43 cellular contexts compared by ENCODE assay signal in the genomic region with DNA sequence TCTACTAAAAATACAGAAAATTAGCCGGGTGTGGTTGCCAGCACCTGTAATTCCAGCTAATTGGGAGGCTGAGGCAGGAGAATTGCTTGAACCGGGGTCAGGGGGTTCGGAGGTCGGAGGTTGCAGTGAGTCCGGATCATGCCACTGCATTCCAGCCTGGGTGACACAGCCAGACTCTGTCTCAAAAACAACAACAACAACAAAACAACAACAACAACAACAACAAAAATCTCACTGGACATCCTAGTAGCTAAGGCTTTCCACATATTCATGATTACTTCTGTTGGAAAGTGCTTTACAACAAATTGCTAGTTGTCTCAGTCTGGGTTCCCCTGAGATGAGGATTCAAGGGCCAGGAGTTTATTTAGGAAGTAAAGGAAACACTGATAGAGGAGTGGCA. TPM values are rescaled to one million over a fixed set of nuclear protein-coding genes. Genes with fewer than 3 reads are reported as not detected.
"Had no signal": no experiment of that assay in that cellular context is flagged by ENCODE, and none has a peak within 500 bp of the region (broad histone marks: within the 10 kb centered on the region; RNA-seq: fewer than 3 reads in every experiment).

No MANE protein-coding gene starts in this region.

- H3K4me3 Mint-ChIP-seq: activated naive CD4-positive, alpha-beta T cell treated with anti-CD3 and anti-CD28 coated beads for 36 hours; activated naive CD4-positive, alpha-beta T cell treated with anti-CD3 and anti-CD28 coated beads, Interleukin-2, amount 10 ng/mL, durations not matched to agents 7 days and 5 days; activated naive CD4-positive, alpha-beta T cell treated with anti-CD3 and anti-CD28 coated beads, Interleukin-2, amount 50 U/mL, for 24 hours; activated naive CD8-positive, alpha-beta T cell; activated naive CD8-positive, alpha-beta T cell treated with anti-CD3 and anti-CD28 coated beads for 36 hours; activated naive CD8-positive, alpha-beta T cell treated with anti-CD3 and anti-CD28 coated beads, Interleukin-2, amount 10 ng/mL, durations not matched to agents 7 days and 5 days; activated naive CD8-positive, alpha-beta T cell treated with anti-CD3 and anti-CD28 coated beads, Interleukin-2, amount 50 U/mL, for 24 hours; activated T-cell treated with anti-CD3 and anti-CD28 coated beads, Interleukin-2, amount 50 U/mL, for 24 hours; activated T-cell treated with anti-CD3 and anti-CD28 coated beads, Interleukin-2, amount 50 U/mL, for 4 hours; activated T-cell treated with anti-CD3 and anti-CD28 coated beads, Interleukin-2, amount 50 U/mL, for 72 hours; activated T-helper 1 cell treated with anti-CD3 and anti-CD28 coated beads, Interleukin-12 subunit alpha, Interleukin-12 subunit beta, Interleukin-2, Interleukin-4 antibody, amounts not matched to agents 30 ng/mL and 10 ng/mL and 1 ng/mL, durations not matched to agents 14 hours and 24 hours and 36 hours; activated T-helper 17 cell treated with anti-CD3 and anti-CD28 coated beads, Interleukin-2, amount 50 U/mL, for 72 hours; brain; central memory CD8-positive, alpha-beta T cell had no signal

- H3K4me1 Mint-ChIP-seq: activated naive CD4-positive, alpha-beta T cell treated with anti-CD3 and anti-CD28 coated beads, Interleukin-2, amount 10 ng/mL, durations not matched to agents 7 days and 5 days; activated naive CD4-positive, alpha-beta T cell treated with anti-CD3 and anti-CD28 coated beads, Interleukin-2, amount 50 U/mL, for 24 hours; activated naive CD8-positive, alpha-beta T cell treated with anti-CD3 and anti-CD28 coated beads for 36 hours; activated naive CD8-positive, alpha-beta T cell treated with anti-CD3 and anti-CD28 coated beads, Interleukin-2, amount 10 ng/mL, durations not matched to agents 7 days and 5 days; activated naive CD8-positive, alpha-beta T cell treated with anti-CD3 and anti-CD28 coated beads, Interleukin-2, amount 50 U/mL, for 24 hours; activated T-helper 17 cell treated with anti-CD3 and anti-CD28 coated beads, Interleukin-2, amount 50 U/mL, for 72 hours; brain; central memory CD8-positive, alpha-beta T cell had no signal

- H3K36me3 Mint-ChIP-seq: activated naive CD4-positive, alpha-beta T cell treated with anti-CD3 and anti-CD28 coated beads, Interleukin-2, amount 10 ng/mL, durations not matched to agents 7 days and 5 days; activated naive CD8-positive, alpha-beta T cell; activated naive CD8-positive, alpha-beta T cell treated with anti-CD3 and anti-CD28 coated beads for 36 hours; activated naive CD8-positive, alpha-beta T cell treated with anti-CD3 and anti-CD28 coated beads, Interleukin-2, amount 10 ng/mL, durations not matched to agents 7 days and 5 days; brain had no signal

- H3K27me3 ChIP-seq: adrenal gland, ascending aorta, body of pancreas, brain microvascular endothelial cell, breast epithelium, cardiac muscle cell had no signal

- H3K9me3 Mint-ChIP-seq: activated naive CD4-positive, alpha-beta T cell treated with anti-CD3 and anti-CD28 coated beads, Interleukin-2, amount 50 U/mL, for 24 hours; activated naive CD8-positive, alpha-beta T cell treated with anti-CD3 and anti-CD28 coated beads, Interleukin-2, amount 10 ng/mL, durations not matched to agents 7 days and 5 days had no signal

- H3K9me3 ChIP-seq: adrenal gland, ascending aorta had no signal

- H3K27ac Mint-ChIP-seq: activated naive CD4-positive, alpha-beta T cell treated with anti-CD3 and anti-CD28 coated beads for 36 hours; activated naive CD4-positive, alpha-beta T cell treated with anti-CD3 and anti-CD28 coated beads, Interleukin-2, amount 10 ng/mL, durations not matched to agents 7 days and 5 days; activated naive CD4-positive, alpha-beta T cell treated with anti-CD3 and anti-CD28 coated beads, Interleukin-2, amount 50 U/mL, for 24 hours; activated naive CD4-positive, alpha-beta T cell treated with anti-CD3 and anti-CD28 coated beads, Interleukin-2, amount 50 U/mL, for 72 hours; activated naive CD8-positive, alpha-beta T cell; activated naive CD8-positive, alpha-beta T cell treated with anti-CD3 and anti-CD28 coated beads for 36 hours; activated naive CD8-positive, alpha-beta T cell treated with anti-CD3 and anti-CD28 coated beads, Interleukin-2, amount 10 ng/mL, durations not matched to agents 7 days and 5 days; activated naive CD8-positive, alpha-beta T cell treated with anti-CD3 and anti-CD28 coated beads, Interleukin-2, amount 50 U/mL, for 24 hours; activated T-cell treated with anti-CD3 and anti-CD28 coated beads, Interleukin-2, amount 50 U/mL, for 24 hours; activated T-cell treated with anti-CD3 and anti-CD28 coated beads, Interleukin-2, amount 50 U/mL, for 72 hours; activated T-helper 1 cell treated with anti-CD3 and anti-CD28 coated beads, Interleukin-12 subunit alpha, Interleukin-12 subunit beta, Interleukin-2, Interleukin-4 antibody, amounts not matched to agents 30 ng/mL and 10 ng/mL and 1 ng/mL, durations not matched to agents 14 hours and 24 hours and 36 hours; activated T-helper 17 cell treated with anti-CD3 and anti-CD28 coated beads, Interleukin-2, amount 50 U/mL, for 72 hours; activated T-helper 2 cell treated with anti-CD3 and anti-CD28 coated beads, Interferon-gamma antibody, Interleukin-2, Interleukin-4, amounts not matched to agents 10 μg/mL and 5 μg/mL and 100 μg/mL, durations not matched to agents 14 hours and 24 hours and 36 hours; brain had no signal

- H3K4me1 ChIP-seq: adrenal gland, ascending aorta, body of pancreas, breast epithelium had no signal

- FAIRE-seq: astrocyte had no signal

- H3K27ac ChIP-seq: adrenal gland, ascending aorta, body of pancreas, brain microvascular endothelial cell, breast epithelium, cardiac muscle cell had no signal

- ATAC-seq: activated naive CD4-positive, alpha-beta T cell treated with anti-CD3 and anti-CD28 coated beads, Interleukin-2, amount 50 U/mL, for 72 hours; activated naive CD8-positive, alpha-beta T cell treated with anti-CD3 and anti-CD28 coated beads, Interleukin-2, amount 50 U/mL, for 24 hours; activated T-cell treated with anti-CD3 and anti-CD28 coated beads, Interleukin-2, amount 50 U/mL, for 4 hours; activated T-cell treated with anti-CD3 and anti-CD28 coated beads, Interleukin-2, amount 50 U/mL, for 72 hours; activated T-helper 17 cell treated with anti-CD3 and anti-CD28 coated beads, Interleukin-2, amount 50 U/mL, for 72 hours; body of pancreas had no signal

- H3K36me3 ChIP-seq: adrenal gland, ascending aorta, brain microvascular endothelial cell, breast epithelium, cardiac muscle cell had no signal

- H3K27me3 Mint-ChIP-seq: activated naive CD8-positive, alpha-beta T cell treated with anti-CD3 and anti-CD28 coated beads, Interleukin-2, amount 10 ng/mL, durations not matched to agents 7 days and 5 days had no signal

- H3K4me3 ChIP-seq: adrenal gland, ascending aorta, body of pancreas, breast epithelium, cardiac muscle cell had no signal

- DNase-seq: activated effector memory CD4-positive, alpha-beta T cell treated with anti-CD3 and anti-CD28 coated beads, Interleukin-2, amount 50 U/mL, for 16 hours; activated effector memory CD4-positive, alpha-beta T cell treated with Interleukin-2 at 50 U/mL for 16 hours; activated gamma-delta T cell; activated gamma-delta T cell treated with Interleukin-2 at 50 U/mL for 16 hours; activated naive CD4-positive, alpha-beta T cell; activated naive CD4-positive, alpha-beta T cell treated with anti-CD3 and anti-CD28 coated beads for 36 hours; activated naive CD4-positive, alpha-beta T cell treated with anti-CD3 and anti-CD28 coated beads, Interleukin-2, amount 10 ng/mL, durations not matched to agents 7 days and 5 days; activated naive CD4-positive, alpha-beta T cell treated with anti-CD3 and anti-CD28 coated beads, Interleukin-2, amount 50 U/mL, for 16 hours; activated naive CD4-positive, alpha-beta T cell treated with Interleukin-2 at 50 U/mL for 16 hours; activated naive CD8-positive, alpha-beta T cell treated with anti-CD3 and anti-CD28 coated beads for 36 hours; activated naive CD8-positive, alpha-beta T cell treated with anti-CD3 and anti-CD28 coated beads, Interleukin-2, amount 10 ng/mL, durations not matched to agents 7 days and 5 days; activated naive CD8-positive, alpha-beta T cell treated with anti-CD3 and anti-CD28 coated beads, Interleukin-2, amount 50 U/mL, for 24 hours; activated T-cell treated with anti-CD3 and anti-CD28 coated beads, Interleukin-2, amount 50 U/mL, for 1 hour; activated T-cell treated with anti-CD3 and anti-CD28 coated beads, Interleukin-2, amount 50 U/mL, for 24 hours; activated T-cell treated with anti-CD3 and anti-CD28 coated beads, Interleukin-2, amount 50 U/mL, for 4 hours; activated T-cell treated with anti-CD3 and anti-CD28 coated beads, Interleukin-2, amount 50 U/mL, for 48 hours; activated T-cell treated with anti-CD3 and anti-CD28 coated beads, Interleukin-2, amount 50 U/mL, for 72 hours; adrenal gland; amniotic stem cell; amygdala; anterior cingulate cortex; body of pancreas; brain microvascular endothelial cell; caudate nucleus; central memory CD4-positive, alpha-beta T cell; cerebellar nuclear complex had no signal

RNA-seq across cellular contexts. Expression of gene MROH2A, which starts 4.3 kb away (rescaled TPM):
- total RNA-seq: activated naive CD4-positive, alpha-beta T cell treated with anti-CD3 and anti-CD28 coated beads for 36 hours; activated naive CD4-positive, alpha-beta T cell treated with anti-CD3 and anti-CD28 coated beads, Interleukin-2, amount 50 U/mL, for 72 hours; activated naive CD8-positive, alpha-beta T cell treated with anti-CD3 and anti-CD28 coated beads for 36 hours; activated naive CD8-positive, alpha-beta T cell treated with anti-CD3 and anti-CD28 coated beads, Interleukin-2, amount 10 ng/mL, durations not matched to agents 7 days and 5 days; activated T-cell treated with anti-CD3 and anti-CD28 coated beads, Interleukin-2, amount 50 U/mL, for 4 hours; activated T-cell treated with anti-CD3 and anti-CD28 coated beads, Interleukin-2, amount 50 U/mL, for 72 hours; activated T-helper 1 cell treated with anti-CD3 and anti-CD28 coated beads, Interleukin-12 subunit alpha, Interleukin-12 subunit beta, Interleukin-2, Interleukin-4 antibody, amounts not matched to agents 30 ng/mL and 10 ng/mL and 1 ng/mL, durations not matched to agents 14 hours and 24 hours and 36 hours; activated T-helper 17 cell treated with anti-CD3 and anti-CD28 coated beads, Interleukin-2, amount 50 U/mL, for 72 hours; activated T-helper 2 cell treated with anti-CD3 and anti-CD28 coated beads, Interferon-gamma antibody, Interleukin-2, Interleukin-4, amounts not matched to agents 10 μg/mL and 5 μg/mL and 100 μg/mL, durations not matched to agents 14 hours and 24 hours and 36 hours; adrenal gland; aorta; ascending aorta; astrocyte; body of pancreas; breast epithelium; cardiac septum; cerebellum; chondrocyte had no signal
- polyA plus RNA-seq: aorta, cardiac muscle cell had no signal

RNA-seq across cellular contexts. Expression of gene UGT1A1, which starts 13.8 kb away (rescaled TPM):
- total RNA-seq: activated naive CD4-positive, alpha-beta T cell treated with anti-CD3 and anti-CD28 coated beads for 36 hours; activated naive CD4-positive, alpha-beta T cell treated with anti-CD3 and anti-CD28 coated beads, Interleukin-2, amount 50 U/mL, for 72 hours; activated naive CD8-positive, alpha-beta T cell treated with anti-CD3 and anti-CD28 coated beads for 36 hours; activated naive CD8-positive, alpha-beta T cell treated with anti-CD3 and anti-CD28 coated beads, Interleukin-2, amount 10 ng/mL, durations not matched to agents 7 days and 5 days; activated T-cell treated with anti-CD3 and anti-CD28 coated beads, Interleukin-2, amount 50 U/mL, for 4 hours; activated T-cell treated with anti-CD3 and anti-CD28 coated beads, Interleukin-2, amount 50 U/mL, for 72 hours; activated T-helper 1 cell treated with anti-CD3 and anti-CD28 coated beads, Interleukin-12 subunit alpha, Interleukin-12 subunit beta, Interleukin-2, Interleukin-4 antibody, amounts not matched to agents 30 ng/mL and 10 ng/mL and 1 ng/mL, durations not matched to agents 14 hours and 24 hours and 36 hours; activated T-helper 17 cell treated with anti-CD3 and anti-CD28 coated beads, Interleukin-2, amount 50 U/mL, for 72 hours; activated T-helper 2 cell treated with anti-CD3 and anti-CD28 coated beads, Interferon-gamma antibody, Interleukin-2, Interleukin-4, amounts not matched to agents 10 μg/mL and 5 μg/mL and 100 μg/mL, durations not matched to agents 14 hours and 24 hours and 36 hours; aorta; ascending aorta; astrocyte; body of pancreas; breast epithelium; cardiac muscle cell; cardiac septum; cerebellum; chondrocyte had no signal
- polyA plus RNA-seq: cardiac muscle cell had no signal

RNA-seq across cellular contexts. Expression of gene UGT1A3, which starts 45.0 kb away (rescaled TPM):
- total RNA-seq: activated naive CD4-positive, alpha-beta T cell treated with anti-CD3 and anti-CD28 coated beads for 36 hours; activated naive CD4-positive, alpha-beta T cell treated with anti-CD3 and anti-CD28 coated beads, Interleukin-2, amount 50 U/mL, for 72 hours; activated naive CD8-positive, alpha-beta T cell treated with anti-CD3 and anti-CD28 coated beads for 36 hours; activated naive CD8-positive, alpha-beta T cell treated with anti-CD3 and anti-CD28 coated beads, Interleukin-2, amount 10 ng/mL, durations not matched to agents 7 days and 5 days; activated T-cell treated with anti-CD3 and anti-CD28 coated beads, Interleukin-2, amount 50 U/mL, for 4 hours; activated T-cell treated with anti-CD3 and anti-CD28 coated beads, Interleukin-2, amount 50 U/mL, for 72 hours; activated T-helper 1 cell treated with anti-CD3 and anti-CD28 coated beads, Interleukin-12 subunit alpha, Interleukin-12 subunit beta, Interleukin-2, Interleukin-4 antibody, amounts not matched to agents 30 ng/mL and 10 ng/mL and 1 ng/mL, durations not matched to agents 14 hours and 24 hours and 36 hours; activated T-helper 17 cell treated with anti-CD3 and anti-CD28 coated beads, Interleukin-2, amount 50 U/mL, for 72 hours; activated T-helper 2 cell treated with anti-CD3 and anti-CD28 coated beads, Interferon-gamma antibody, Interleukin-2, Interleukin-4, amounts not matched to agents 10 μg/mL and 5 μg/mL and 100 μg/mL, durations not matched to agents 14 hours and 24 hours and 36 hours; adrenal gland; aorta; ascending aorta; astrocyte; body of pancreas; cardiac muscle cell; cardiac septum; cerebellum; chondrocyte had no signal
- polyA plus RNA-seq: adipose tissue, adrenal gland, aorta, cardiac muscle cell had no signal

RNA-seq across cellular contexts. Expression of gene UGT1A4, which starts 55.3 kb away (rescaled TPM):
- total RNA-seq: activated naive CD4-positive, alpha-beta T cell treated with anti-CD3 and anti-CD28 coated beads for 36 hours; activated naive CD4-positive, alpha-beta T cell treated with anti-CD3 and anti-CD28 coated beads, Interleukin-2, amount 50 U/mL, for 72 hours; activated naive CD8-positive, alpha-beta T cell treated with anti-CD3 and anti-CD28 coated beads for 36 hours; activated naive CD8-positive, alpha-beta T cell treated with anti-CD3 and anti-CD28 coated beads, Interleukin-2, amount 10 ng/mL, durations not matched to agents 7 days and 5 days; activated T-cell treated with anti-CD3 and anti-CD28 coated beads, Interleukin-2, amount 50 U/mL, for 4 hours; activated T-cell treated with anti-CD3 and anti-CD28 coated beads, Interleukin-2, amount 50 U/mL, for 72 hours; activated T-helper 1 cell treated with anti-CD3 and anti-CD28 coated beads, Interleukin-12 subunit alpha, Interleukin-12 subunit beta, Interleukin-2, Interleukin-4 antibody, amounts not matched to agents 30 ng/mL and 10 ng/mL and 1 ng/mL, durations not matched to agents 14 hours and 24 hours and 36 hours; activated T-helper 17 cell treated with anti-CD3 and anti-CD28 coated beads, Interleukin-2, amount 50 U/mL, for 72 hours; activated T-helper 2 cell treated with anti-CD3 and anti-CD28 coated beads, Interferon-gamma antibody, Interleukin-2, Interleukin-4, amounts not matched to agents 10 μg/mL and 5 μg/mL and 100 μg/mL, durations not matched to agents 14 hours and 24 hours and 36 hours; aorta; ascending aorta; astrocyte; breast epithelium; cardiac muscle cell; cardiac septum; cerebellum; chondrocyte had no signal
- polyA plus RNA-seq: adipose tissue, adrenal gland, aorta, cardiac muscle cell had no signal
